In the genomic region with DNA sequence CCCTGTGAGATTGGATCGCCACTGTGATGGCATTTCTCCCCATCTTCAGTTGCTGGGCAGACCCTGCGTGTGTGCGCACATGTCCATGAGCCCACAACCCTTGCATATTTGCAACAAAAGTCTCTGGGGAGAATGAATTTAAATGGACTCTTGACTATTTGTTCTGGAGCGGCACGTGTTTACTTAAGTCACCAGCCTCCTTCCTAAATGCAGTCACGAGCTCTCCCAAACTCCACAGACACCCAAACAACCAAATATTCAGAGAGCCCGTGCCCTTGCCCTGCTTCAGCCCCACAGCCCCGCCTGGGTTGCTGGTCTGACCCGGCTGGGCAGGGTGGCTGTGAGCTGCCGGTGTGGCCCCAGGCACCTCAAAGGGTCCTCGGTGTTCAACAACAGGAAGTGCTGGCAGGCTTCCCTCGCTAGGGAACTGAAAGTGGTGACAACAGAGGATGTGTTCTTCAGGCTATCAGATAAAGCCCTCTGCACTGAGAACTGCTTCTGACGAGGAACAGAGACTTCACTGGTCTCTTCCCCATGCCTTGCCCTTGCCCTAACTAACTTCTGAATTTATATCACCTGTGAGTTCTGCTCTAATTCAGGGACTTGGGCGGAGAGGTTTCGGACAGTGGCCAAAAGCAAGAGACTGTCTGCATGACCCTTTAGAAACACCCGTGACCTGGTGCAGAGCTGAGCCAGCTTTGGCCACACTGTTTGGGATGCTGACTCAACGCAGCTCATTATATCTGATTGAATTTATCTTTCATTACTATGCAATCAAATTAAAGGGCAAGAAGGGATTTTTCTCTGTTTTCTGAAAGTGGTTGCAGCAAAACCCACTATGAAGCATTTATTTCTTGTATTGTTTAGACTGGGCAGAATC, we compare ENCODE assay signal across 8 cellular contexts. TPM values are rescaled to one million over a fixed set of nuclear protein-coding genes. Genes with fewer than 3 reads are reported as not detected.
DNase-seq lines count a peak whose midpoint lies in the region; ATAC-seq lines count a peak whose summit lies in the region.

No MANE protein-coding gene starts in this region.

- 15% methylated on average over 17 of the region's 17 CpGs for WGBS in right cardiac atrium

- H3K4me3 ChIP-seq in SJCRH30 = peak overlapping the region; percentile 12; the same call in 1 of the 2 replicates
- peak overlapping the region; percentile 11 for H3K4me3 ChIP-seq in right cardiac atrium (ENCODE audit: low read length)
- no peak overlapping the region for H3K4me3 ChIP-seq in MG63

- no peaks in the 10 kb centered on the region for H3K27me3 ChIP-seq in SJCRH30
- H3K27me3 ChIP-seq in right cardiac atrium (ENCODE audit: control insufficient read depth, insufficient read depth) = no peaks in the 10 kb centered on the region
- no peaks in the 10 kb centered on the region for H3K27me3 ChIP-seq in MG63

- peak in 1 of 2 experiments; percentile 36 for DNase-seq in SJCRH30
- DNase-seq in activated naive CD4-positive, alpha-beta T cell treated with Interleukin-2 at 50 U/mL for 16 hours = peak; percentile 60
- peak; percentile 82 to 97 (median 92) for DNase-seq in right cardiac atrium
- DNase-seq in stimulated activated CD4-positive, alpha-beta T cell treated with anti-CD3 and anti-CD28 coated beads, Interleukin-12 subunit alpha, Interleukin-12 subunit beta, amount 100 ng/mL, for 48 hours (ENCODE audit: low read depth in 2 of 3, low spot score in 1 of 3) = peak; percentile 46 to 49 (median 46)
- no peak for DNase-seq in MG63
- no peak for DNase-seq in GF-D8 (lab: John Stamatoyannopoulos, UW)

- H3K36me3 ChIP-seq in SJCRH30 (no peaks in the 10 kb centered on the region), MG63 (no peaks in the 10 kb centered on the region)

- H3K27ac ChIP-seq in SJCRH30 (no peak overlapping the region), right cardiac atrium (ENCODE audit: low read length) (peak overlapping the region; percentile 61)

- intact Hi-C loops in right cardiac atrium (cut with DNase I) = no loop called here

- H3K4me1 ChIP-seq in SJCRH30 = peaks cover 7% of the 10 kb centered on the region; the same call in 1 of the 2 replicates
- peaks cover 9% of the 10 kb centered on the region for H3K4me1 ChIP-seq in right cardiac atrium (ENCODE audit: control insufficient read depth, insufficient read depth, low read length)

- H3K9me3 ChIP-seq in SJCRH30 (replicated peaks) (no peaks in the 10 kb centered on the region), right cardiac atrium (ENCODE audit: control insufficient read depth, low read length) (no peaks in the 10 kb centered on the region), MG63 (no peaks in the 10 kb centered on the region)

- ATAC-seq in GM19035 (IDR thresholded peaks at IDR 0.05; ENCODE audit: unreplicated experiment) (peak; percentile 100), HG03103 (IDR thresholded peaks at IDR 0.05; ENCODE audit: low read depth, unreplicated experiment) (peak; percentile 99), right cardiac atrium (peak; percentile 94)

RNA-seq across cellular contexts. Expression of gene CD180, which starts 19.2 kb away (rescaled TPM):
- total RNA-seq in SJCRH30 (2014; rRNA removed; shearing (Covaris generic)) = not detected in 2 replicates
- 1 to 10 TPM in 2 of 4 donors, under 1 TPM in 2; 0.48 to 1.4 (median 0.88) TPM for total RNA-seq in right cardiac atrium
- 0.11 TPM for polyA plus RNA-seq in right cardiac atrium
- not detected in 2 replicates for total RNA-seq in MG63 (2014; rRNA removed; shearing (Covaris generic); ENCODE audit: low replicate concordance)

Comparison
In these comparisons a context has a peak if more than half of its experiments do, and no peak if none do; other contexts are left out.
1. DNase-seq: peak in activated naive CD4-positive, alpha-beta T cell treated with Interleukin-2 at 50 U/mL for 16 hours (single experiment), right cardiac atrium (3 of 3) and stimulated activated CD4-positive, alpha-beta T cell treated with anti-CD3 and anti-CD28 coated beads, Interleukin-12 subunit alpha, Interleukin-12 subunit beta, amount 100 ng/mL, for 48 hours (3 of 3); none in MG63 (single experiment) and GF-D8 (single experiment).
2. Peak in every context shown above with its lines, with median percentiles within 50 percentile points of each other: ATAC-seq.